10 cellular contexts compared by ENCODE assay signal in the genomic region with DNA sequence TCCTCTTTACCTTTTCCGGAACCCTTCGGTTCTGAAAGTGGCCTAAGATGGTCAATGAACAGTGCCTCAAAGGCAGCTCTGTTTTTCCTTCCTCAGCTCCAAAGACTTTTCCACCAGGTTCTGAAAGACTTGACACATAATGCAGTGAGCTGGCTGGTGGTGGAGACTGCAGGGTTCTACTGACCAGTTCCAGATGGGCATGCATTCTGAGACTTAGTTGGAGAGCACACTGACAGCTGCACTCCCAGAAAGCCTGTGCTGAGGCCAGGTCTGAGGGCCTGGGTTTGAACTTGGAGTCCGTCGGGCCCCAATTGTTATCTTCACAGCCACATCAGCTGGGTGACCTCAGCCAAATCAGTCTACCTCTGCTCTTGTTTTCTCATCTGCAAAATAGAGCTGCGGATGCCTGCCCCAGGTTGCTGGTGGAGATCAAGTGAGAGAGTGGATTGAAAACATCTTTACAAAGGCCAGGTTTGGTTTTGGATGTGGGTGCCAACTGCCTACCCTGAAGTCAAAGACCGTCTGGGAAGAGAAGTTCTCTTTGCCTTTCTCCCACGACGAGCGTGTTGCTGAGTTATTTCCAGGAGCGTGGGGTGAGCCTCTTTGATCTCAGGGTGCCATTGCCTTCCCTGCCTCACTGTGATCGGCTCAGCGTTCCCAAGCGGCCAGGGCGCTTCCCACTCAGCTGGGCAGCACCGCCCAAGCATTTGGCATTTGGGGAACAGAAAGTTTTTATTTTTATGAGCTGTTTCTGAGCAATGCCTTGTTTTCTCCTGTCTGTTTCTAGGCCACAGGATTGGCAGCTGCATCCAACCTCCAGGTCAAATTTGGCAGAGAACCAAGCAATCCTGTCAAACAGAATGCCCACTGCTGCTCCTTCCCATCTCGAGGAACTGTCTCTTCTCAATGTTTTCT. TPM values are rescaled to one million over a fixed set of nuclear protein-coding genes. Genes with fewer than 3 reads are reported as not detected.
DNase-seq lines count a peak whose midpoint lies in the region; ATAC-seq and TF ChIP-seq lines count a peak whose summit lies in the region.
"Had no signal": no experiment of that assay in that cellular context is flagged by ENCODE, and none has a peak within 500 bp of the region (broad histone marks: within the 10 kb centered on the region; RNA-seq: fewer than 3 reads in every experiment).

No MANE protein-coding gene starts in this region.

- no peak overlapping the region for H3K4me2 ChIP-seq in IMR-90 (ENCODE audit: low read depth, low read length)

- 20% methylated on average over 2 of the region's 16 CpGs; no CpG with 5 or more reads in 1 of the 2 experiments for WGBS in IMR-90 (ENCODE audit: extremely low coverage in 2 of 2, insufficient read length in 1 of 2), 2 experiments

- H3K27me3 Mint-ChIP-seq in progenitor cell of endocrine pancreas: no peaks in the 10 kb centered on the region
- no peaks in the 10 kb centered on the region for H3K27me3 Mint-ChIP-seq in T-cell

- CTCF ChIA-PET in IMR-90 (lab: Yijun Ruan, JAX): interaction anchor here (1.0 kb wide), 1 partner anchor 10 kb away, joined by 3 read pairs; no protein-coding TSS in a partner anchor
- CTCF ChIA-PET in T-cell (lab: Charles Lee): interaction anchor here in 1 of 2 donors (1.3 kb wide), 1 partner anchor 98 kb away, joined by 4 read pairs; no protein-coding TSS in a partner anchor
- CTCF ChIA-PET in HEK293T (lab: Yijun Ruan, JAX): interaction anchor here (1.0 kb wide), 1 partner anchor 167 kb away, joined by 3 read pairs; no protein-coding TSS in a partner anchor

- 0 out of 2 replicates have a peak overlapping the region, but pooled peaks have one; percentile 8 for H2AK5ac ChIP-seq in IMR-90 (ENCODE audit: low read depth, low read length)

- no peak overlapping the region for H2AFZ ChIP-seq in IMR-90 (replicated peaks; ENCODE audit: low read length, poor library complexity)

- H3K27ac Mint-ChIP-seq in progenitor cell of endocrine pancreas: peak overlapping the region; percentile 59
- H3K27ac Mint-ChIP-seq in T-cell: peak overlapping the region in 1 of 2 donors; percentile 39

- POLR2A ChIA-PET in IMR-90 (lab: Charles Lee; ENCODE audit: unreplicated experiment): no interaction called here
- POLR2A ChIA-PET in T-cell (lab: Charles Lee): interaction anchor here in 1 of 2 donors (0.5 kb wide), 1 partner anchor 9 kb away, joined by 3 read pairs; no protein-coding TSS in a partner anchor
- POLR2A ChIA-PET in HEK293T (lab: Yijun Ruan, JAX): interaction anchor here (1.5 kb wide), 1 partner anchor 13 kb away, joined by 3 read pairs; no protein-coding TSS in a partner anchor

- H4K20me1 ChIP-seq in IMR-90 (ENCODE audit: insufficient read depth, low read length): peaks cover 18% of the 10 kb centered on the region; the same call in 1 of the 2 replicates

- dilution Hi-C loops in IMR-90 (cut with HindIII; ENCODE audit: low sequenced_read_pairs, unreplicated experiment): no loop called here

- in situ Hi-C loops in IMR-90 (cut with MboI; ENCODE audit: low sequenced_read_pairs): no loop called here

- peaks cover 6 to 53% of the 10 kb centered on the region in 2 experiments for H3K79me1 ChIP-seq in IMR-90 (ENCODE audit: low read depth in 1 of 2, low read length in 2 of 2)

- no peak overlapping the region for H2BK20ac ChIP-seq in IMR-90 (ENCODE audit: low read depth, low read length)

- peaks cover 11% of the 10 kb centered on the region for H3K9me1 ChIP-seq in IMR-90 (ENCODE audit: insufficient read depth, low read length)

- no peak overlapping the region for H2BK5ac ChIP-seq in IMR-90 (ENCODE audit: low read depth, low read length, poor library complexity, severe bottlenecking)

- H3K9me3 Mint-ChIP-seq in progenitor cell of endocrine pancreas (ENCODE audit: low read depth) (no peaks in the 10 kb centered on the region), T-cell (no peaks in the 10 kb centered on the region)

- no peak overlapping the region for H2BK15ac ChIP-seq in IMR-90 (ENCODE audit: low read depth, low read length)

- DNase-seq in CD1c-positive myeloid dendritic cell (ENCODE audit: extremely low spot score): peak; percentile 86
- DNase-seq in IMR-90: no peak
- DNase-seq in fibroblast of mammary gland (ENCODE audit: low read depth): peak; percentile 74
- DNase-seq in progenitor cell of endocrine pancreas (ENCODE audit: low spot score, unreplicated experiment): no peak
- DNase-seq in T-cell: no peak
- no peak for DNase-seq in SW480 (ENCODE audit: low spot score)
- no peak for DNase-seq in HEK293T (ENCODE audit: extremely low spot score)
- DNase-seq: activated T-cell treated with anti-CD3 and anti-CD28 coated beads for 4 hours, NCI-H2081, transverse colon had no signal

- no peak overlapping the region for H3K4ac ChIP-seq in IMR-90 (ENCODE audit: low read depth, low read length)

- H3K4me1 ChIP-seq in IMR-90 (ENCODE audit: control insufficient read depth, insufficient read depth, low read length): peaks cover 3% of the 10 kb centered on the region; the same call in 1 of the 2 replicates

- no peak overlapping the region for H3K56ac ChIP-seq in IMR-90 (ENCODE audit: extremely low read depth, insufficient read depth, low read length)

- peaks cover 31% of the 10 kb centered on the region for H3K36me3 ChIP-seq in IMR-90 (ENCODE audit: control insufficient read depth, insufficient read depth, low read length)

- H3K23ac ChIP-seq in IMR-90 (ENCODE audit: low read depth, low read length): no peak overlapping the region

- H4K91ac ChIP-seq in IMR-90 (ENCODE audit: insufficient read depth, low read depth, low read length): no peak overlapping the region

- H3K4me1 Mint-ChIP-seq in progenitor cell of endocrine pancreas (ENCODE audit: low read depth): peaks cover 7% of the 10 kb centered on the region
- peaks cover 4 to 6% (median 5%) of the 10 kb centered on the region in 3 donors for H3K4me1 Mint-ChIP-seq in T-cell

- no peak overlapping the region for H4K5ac ChIP-seq in IMR-90 (ENCODE audit: low read depth, low read length)

- H4K8ac ChIP-seq in IMR-90 (ENCODE audit: low read depth in 2 of 2, low read length in 2 of 2): no peak overlapping the region

- H3K4me3 Mint-ChIP-seq in progenitor cell of endocrine pancreas (ENCODE audit: low read depth): no peak overlapping the region
- H3K4me3 Mint-ChIP-seq in T-cell: no peak overlapping the region

- H3K4me3 ChIP-seq in IMR-90 (ENCODE audit: insufficient read depth, low read depth, low read length) (no peak overlapping the region), fibroblast of mammary gland (ENCODE audit: control insufficient read depth, low read depth, low read length) (no peak overlapping the region)
- H3K4me3 ChIP-seq: transverse colon had no signal

- H2AK9ac ChIP-seq in IMR-90 (replicated peaks; ENCODE audit: low read depth, low read length, poor library complexity): no peak overlapping the region

- H3K18ac ChIP-seq in IMR-90 (ENCODE audit: low read depth, low read length): no peak overlapping the region

- no peak for TF ChIP-seq RAD21 in IMR-90 (IDR thresholded peaks at IDR 0.05; ENCODE audit: low read length)

- peaks cover 22% of the 10 kb centered on the region for H3K36me3 Mint-ChIP-seq in progenitor cell of endocrine pancreas (ENCODE audit: insufficient read depth)
- H3K36me3 Mint-ChIP-seq in T-cell: peaks cover 13% of the 10 kb centered on the region

- H3K9me3 ChIP-seq in IMR-90 (ENCODE audit: control insufficient read depth, insufficient read depth, low read length): no peaks in the 10 kb centered on the region
- H3K9me3 ChIP-seq: transverse colon had no signal

- intact Hi-C loops in IMR-90 (cut with micrococcal nuclease): loop anchor here (2.0 kb wide), 1 partner anchor 53 kb away; no protein-coding TSS in a partner anchor

- no peaks in the 10 kb centered on the region for H3K27me3 ChIP-seq in IMR-90 (ENCODE audit: control insufficient read depth, insufficient read depth, low read length)
- H3K27me3 ChIP-seq: transverse colon had no signal

- no peak overlapping the region for H3K9ac ChIP-seq in IMR-90 (ENCODE audit: low read depth, low read length)

- H2BK120ac ChIP-seq in IMR-90 (ENCODE audit: low read depth, low read length): no peak overlapping the region

- TF ChIP-seq CTCF in IMR-90 (conservative IDR thresholded peaks at IDR 0.05; ENCODE audit: low read depth, low read length) (no peak), fibroblast of mammary gland (conservative IDR thresholded peaks at IDR 0.05; ENCODE audit: control insufficient read depth, insufficient read depth, low read depth, low read length) (no peak), progenitor cell of endocrine pancreas (IDR thresholded peaks at IDR 0.05; ENCODE audit: unreplicated experiment) (no peak)

- no peak for TF ChIP-seq POLR2A in IMR-90 (IDR thresholded peaks at IDR 0.05; ENCODE audit: low read depth, low read length)

- H3K27ac ChIP-seq in IMR-90 (ENCODE audit: insufficient read depth, low read length): no peak overlapping the region
- H3K27ac ChIP-seq: transverse colon had no signal

- H3K14ac ChIP-seq in IMR-90 (replicated peaks; ENCODE audit: low read depth, low read length): no peak overlapping the region

- ATAC-seq in IMR-90 (ENCODE audit: low read depth) (no peak), T-cell (replicated peaks in 1 of 4) (no peak)

- BruUV-seq in IMR-90 (replicated peaks; lab: Mats Ljungman, UMichigan): no TSS peak

TF ChIP-seq in IMR-90, 13 proteins besides CTCF, POLR2A, EP300 and RAD21 (continues in another document):
- no peak for TF ChIP-seq CEBPB (IDR thresholded peaks at IDR 0.05; ENCODE audit: low read depth, low read length)

TF ChIP-seq in HEK293T, 16 proteins besides CTCF, POLR2A, EP300 and RAD21:
- TF ChIP-seq LEF1 (IDR thresholded peaks at IDR 0.05; ENCODE audit: borderline replicate concordance): no peak
- TF ChIP-seq SP1 (IDR thresholded peaks at IDR 0.05): no peak
- no peak for TF ChIP-seq NFRKB (IDR thresholded peaks at IDR 0.05)
- TF ChIP-seq BHLHE40 (IDR thresholded peaks at IDR 0.05; ENCODE audit: borderline replicate concordance): no peak
- no peak for TF ChIP-seq ARNT (IDR thresholded peaks at IDR 0.05)
- no peak for TF ChIP-seq TARDBP (IDR thresholded peaks at IDR 0.05)
- TF ChIP-seq L3MBTL2 (conservative IDR thresholded peaks at IDR 0.05): no peak
- no peak for TF ChIP-seq FOXK2 (IDR thresholded peaks at IDR 0.05)
- TF ChIP-seq HDGF (IDR thresholded peaks at IDR 0.05; ENCODE audit: borderline replicate concordance): no peak
- TF ChIP-seq CTBP1 (IDR thresholded peaks at IDR 0.05; ENCODE audit: borderline replicate concordance): no peak
- TF ChIP-seq SUZ12 (IDR thresholded peaks at IDR 0.05): no peak
- no peak for TF ChIP-seq ZNF384 (IDR thresholded peaks at IDR 0.05)
- TF ChIP-seq ELF4 (IDR thresholded peaks at IDR 0.05): no peak
- TF ChIP-seq FOXM1 (IDR thresholded peaks at IDR 0.05; ENCODE audit: borderline replicate concordance): no peak

RNA-seq across cellular contexts. Expression of a gene that starts 54.9 kb away (rescaled TPM):
- total RNA-seq in IMR-90 (2012; rRNA removed) (126 and 127 TPM in 2 replicates), progenitor cell of endocrine pancreas (153 and 171 TPM in 2 replicates), T-cell (10 to 100 TPM; 55.0 to 68.4 (median 56.2) TPM)
- 123 and 148 TPM in 2 replicates for polyA plus RNA-seq in IMR-90 (2012; rRNA removed)
- 48.2 and 80.7 TPM in 2 replicates for polyA plus RNA-seq in IMR-90 (2012; cell fraction: cytosol; rRNA removed)
- 20.9 and 67.7 TPM in 2 replicates for polyA plus RNA-seq in IMR-90 (2012; cell fraction: nucleus; rRNA removed; ENCODE audit: low replicate concordance)

Comparison
In these comparisons a context has a peak if more than half of its experiments do, and no peak if none do; other contexts are left out.
1. DNase-seq: peak in CD1c-positive myeloid dendritic cell (single experiment) and fibroblast of mammary gland (single experiment); none in IMR-90 (single experiment), progenitor cell of endocrine pancreas (single experiment), T-cell (0 of 34), SW480 (single experiment) and HEK293T (single experiment).